In genomic region chr10:99926925-99927718, GRCh38 we compare ENCODE assay signal across 10 cellular contexts.
DNase-seq lines count a peak whose midpoint lies in the region; ATAC-seq and TF ChIP-seq lines count a peak whose summit lies in the region.
"Had no signal": no experiment of that assay in that cellular context is flagged by ENCODE, and none has a peak within 500 bp of the region (broad histone marks: within the 10 kb centered on the region; RNA-seq: fewer than 3 reads in every experiment).

No MANE protein-coding gene starts in this region.

- CTCF ChIA-PET in HCT116 (lab: Charles Lee) = no interaction called here

- DNase-seq in HCT116 (ENCODE audit: low read depth, low spot score) (no peak), amniotic epithelial cell (ENCODE audit: low read depth) (peak; percentile 65), hypothalamus (lab: John Stamatoyannopoulos, UW) (peak in 26 of 51 donors; percentile 4 to 57 (median 24)), gastrocnemius medialis (peak; percentile 11 to 34), DMS79 treated with DMSO at 0.1 percent for 48 hours (lab: John Stamatoyannopoulos, UW) (no peak), activated gamma-delta T cell treated with Interleukin-2 at 50 U/mL for 16 hours (no peak), NCI-H187 treated with DMSO at 0.1 percent for 48 hours (lab: John Stamatoyannopoulos, UW) (no peak)
- DNase-seq: activated T-cell treated with anti-CD3 and anti-CD28 coated beads, Interleukin-2, amount 50 U/mL, for 4 hours; NCI-H82 had no signal

- POLR2A ChIA-PET in HCT116 (lab: Charles Lee) = no interaction called here

- no peak for TF ChIP-seq CTCF in HCT116 (IDR thresholded peaks at IDR 0.05 in 2 of 3, conservative IDR thresholded peaks at IDR 0.05 in 1 of 3; ENCODE audit: borderline replicate concordance in 1 of 3, insufficient read depth in 1 of 3, low read depth in 2 of 3, low read length in 2 of 3)
- no peak for TF ChIP-seq CTCF in gastrocnemius medialis (IDR thresholded peaks at IDR 0.05 in 4 of 5, conservative IDR thresholded peaks at IDR 0.05 in 1 of 5)

- intact Hi-C loops in HCT116 (cut with micrococcal nuclease) = no loop called here
- intact Hi-C loops in gastrocnemius medialis (cut with DNase I; ENCODE audit: low total_unique reads) = no loop called here

- no peaks in the 10 kb centered on the region for H3K9me2 ChIP-seq in HCT116 (ENCODE audit: insufficient read depth)

- no peak for TF ChIP-seq POLR2A in HCT116 (IDR thresholded peaks at IDR 0.05; ENCODE audit: borderline replicate concordance, extremely low read depth, insufficient read depth, insufficient read length)
- TF ChIP-seq POLR2A in gastrocnemius medialis (IDR thresholded peaks at IDR 0.05) = no peak

- H3K4me3 ChIP-seq in HCT116 (replicated peaks in 1 of 2; ENCODE audit: low read depth in 1 of 2, low read length in 2 of 2) (no peak overlapping the region), gastrocnemius medialis (peak overlapping the region in 1 of 4 donors; percentile 6)

- H3K9me3 ChIP-seq in HCT116 (ENCODE audit: control insufficient read depth in 1 of 2, insufficient read depth in 1 of 2, low read depth in 1 of 2, low read length in 2 of 2) (no peaks in the 10 kb centered on the region), gastrocnemius medialis (no peaks in the 10 kb centered on the region)

- ATAC-seq in HCT116 = 0 out of 2 replicates have a peak, but pooled peaks have one; percentile 9
- ATAC-seq in gastrocnemius medialis = peak in 1 of 2 donors; percentile 64
- ATAC-seq in GM21723 (IDR thresholded peaks at IDR 0.05; ENCODE audit: unreplicated experiment) = no peak
- ATAC-seq: activated T-cell treated with anti-CD3 and anti-CD28 coated beads, Interleukin-2, amount 50 U/mL, for 4 hours had no signal

- H3K9ac ChIP-seq in HCT116 (ENCODE audit: low read length) = peak overlapping the region; percentile 19; the same call in 1 of the 2 replicates

- H3K79me2 ChIP-seq in HCT116 (ENCODE audit: insufficient read depth, low read length) = peaks cover 94% of the 10 kb centered on the region

- peak overlapping the region; percentile 28 for H3K27ac ChIP-seq in HCT116 (ENCODE audit: low read depth, low read length)
- peak overlapping the region; percentile 15 to 49 (median 42) for H3K27ac ChIP-seq in gastrocnemius medialis

- H3K4me1 ChIP-seq in HCT116 (ENCODE audit: control insufficient read depth in 1 of 2, insufficient read depth in 2 of 2, low read length in 2 of 2) = peaks cover 93% of the 10 kb centered on the region in 2 experiments
- peaks cover 30 to 49% of the 10 kb centered on the region in 2 donors for H3K4me1 ChIP-seq in gastrocnemius medialis

- no peaks in the 10 kb centered on the region for H3K27me3 ChIP-seq in HCT116 (ENCODE audit: insufficient read depth, low read length)
- H3K27me3 ChIP-seq in gastrocnemius medialis = no peaks in the 10 kb centered on the region

- no peak for TF ChIP-seq RAD21 in HCT116 (IDR thresholded peaks at IDR 0.05; ENCODE audit: low read depth)

- H3K4me2 ChIP-seq in HCT116 (ENCODE audit: low read length) = peak overlapping the region; percentile 48

- H3K36me3 ChIP-seq in HCT116 (ENCODE audit: control insufficient read depth in 1 of 2, insufficient read depth in 2 of 2, low read length in 2 of 2) (peaks cover 0 to 15% of the 10 kb centered on the region in 2 experiments; a peak in 1 of 4 replicates), gastrocnemius medialis (no peaks in the 10 kb centered on the region)

- in situ Hi-C loops in gastrocnemius medialis (cut with MboI; ENCODE audit: low sequenced_read_pairs in 4 of 4) = no loop called here

- RAD21 ChIA-PET in HCT116 (lab: Charles Lee; ENCODE audit: low non-redundant PET in 1 of 2, low total read pairs in 2 of 2, uncharacterized antibody in 2 of 2, unreplicated experiment in 2 of 2) = interaction anchor here (0.6 to 1.7 kb wide), 2 partner anchors 37 to 39 kb away, joined by 3 to 4 read pairs; no protein-coding TSS in a partner anchor

- H4K20me1 ChIP-seq in HCT116 (ENCODE audit: insufficient read depth) = no peaks in the 10 kb centered on the region

- H2AFZ ChIP-seq in HCT116 (ENCODE audit: low read depth, low read length, poor library complexity, severe bottlenecking) = no peak overlapping the region

- no TSS peak for BruUV-seq in HCT116 (replicated peaks; lab: Mats Ljungman, UMichigan)

TF ChIP-seq in HCT116, 20 proteins besides CTCF, POLR2A, EP300 and RAD21:
- peak; percentile 7; the same call in 1 of the 2 replicates for TF ChIP-seq JUND (IDR thresholded peaks at IDR 0.05)
- TF ChIP-seq SIN3A (IDR thresholded peaks at IDR 0.05; ENCODE audit: low read depth) = peak; percentile 7; the same call in 1 of the 2 replicates
- no peak for TF ChIP-seq EZH2phosphoT487 (IDR thresholded peaks at IDR 0.05; ENCODE audit: borderline replicate concordance)
- no peak for TF ChIP-seq CBX3 (IDR thresholded peaks at IDR 0.05; ENCODE audit: low read depth)
- TF ChIP-seq SRF (IDR thresholded peaks at IDR 0.05; ENCODE audit: low read depth) = no peak
- no peak for TF ChIP-seq CEBPB (IDR thresholded peaks at IDR 0.05; ENCODE audit: low read depth)
- TF ChIP-seq REST (IDR thresholded peaks at IDR 0.05; ENCODE audit: low read depth) = no peak
- no peak; the same call in 1 of the 2 replicates for TF ChIP-seq SP1 (IDR thresholded peaks at IDR 0.05; ENCODE audit: low read depth)
- TF ChIP-seq EZH2 (IDR thresholded peaks at IDR 0.05) = no peak
- TF ChIP-seq ATF3 (IDR thresholded peaks at IDR 0.05) = no peak
- no peak; the same call in 1 of the 2 replicates for TF ChIP-seq MAX (IDR thresholded peaks at IDR 0.05)
- no peak for TF ChIP-seq EGR1 (IDR thresholded peaks at IDR 0.05; ENCODE audit: low read depth)
- peak; percentile 62 for TF ChIP-seq TCF7L2 (IDR thresholded peaks at IDR 0.05; ENCODE audit: borderline replicate concordance, extremely low read depth, insufficient read depth, insufficient read length)
- no peak for TF ChIP-seq FOSL1 (IDR thresholded peaks at IDR 0.05; ENCODE audit: low read depth)
- TF ChIP-seq YY1 (IDR thresholded peaks at IDR 0.05; ENCODE audit: extremely low read depth, insufficient replicate concordance, low read depth, low read length) = no peak
- no peak for TF ChIP-seq ZBTB33 (IDR thresholded peaks at IDR 0.05; ENCODE audit: extremely low read depth, insufficient replicate concordance, low read length)
- no peak for TF ChIP-seq ELF1 (IDR thresholded peaks at IDR 0.05; ENCODE audit: borderline replicate concordance, low read depth)
- TF ChIP-seq POLR2AphosphoS5 (IDR thresholded peaks at IDR 0.05; ENCODE audit: low read depth, low read length) = peak; percentile 30; the same call in 1 of the 2 replicates
- TF ChIP-seq ZNF274 (IDR thresholded peaks at IDR 0.05; ENCODE audit: low read depth, low read length) = no peak
- no peak for TF ChIP-seq ZFX (IDR thresholded peaks at IDR 0.05)

Comparison
In these comparisons a context has a peak if more than half of its experiments do, and no peak if none do; other contexts are left out.
1. DNase-seq: peak in amniotic epithelial cell (single experiment), hypothalamus (26 of 51) and gastrocnemius medialis (2 of 2); none in HCT116 (single experiment), DMS79 treated with DMSO at 0.1 percent for 48 hours (single experiment), activated gamma-delta T cell treated with Interleukin-2 at 50 U/mL for 16 hours (single experiment) and NCI-H187 treated with DMSO at 0.1 percent for 48 hours (single experiment).